Comparison of ENCODE assay signal across 8 cellular contexts in the genomic region with DNA sequence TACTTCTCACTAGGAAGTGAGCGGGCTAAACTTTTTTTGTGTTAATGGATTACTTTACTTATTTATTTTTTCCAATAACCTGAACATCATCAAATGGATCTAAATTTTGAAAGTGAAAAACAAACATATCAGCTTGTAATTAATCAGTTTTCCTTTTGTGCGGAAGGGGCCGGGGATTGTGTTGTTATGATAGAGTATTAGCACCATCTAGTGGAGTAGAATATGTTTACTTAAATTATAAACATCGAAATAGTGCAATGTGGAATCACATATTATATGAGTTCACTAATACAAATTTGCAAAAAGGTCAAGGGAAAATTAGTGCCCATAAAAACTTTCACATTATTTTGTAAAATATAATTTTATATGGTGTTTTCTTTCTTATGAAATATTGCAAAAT. TPM values are rescaled to one million over a fixed set of nuclear protein-coding genes. Genes with fewer than 3 reads are reported as not detected.
DNase-seq lines count a peak whose midpoint lies in the region; ATAC-seq and TF ChIP-seq lines count a peak whose summit lies in the region.

No MANE protein-coding gene starts in this region.

- H3K36me3 Mint-ChIP-seq in neural progenitor cell = no peaks in the 10 kb centered on the region

- H3F3A ChIP-seq in neural progenitor cell (ENCODE audit: low read depth) = no peaks in the 10 kb centered on the region

- no peaks in the 10 kb centered on the region for H3K36me3 ChIP-seq in KMS-11 (ENCODE audit: insufficient read depth)
- H3K36me3 ChIP-seq in esophagus squamous epithelium = no peaks in the 10 kb centered on the region
- no peaks in the 10 kb centered on the region for H3K36me3 ChIP-seq in neural progenitor cell

- DNase-seq in GM10266 (ENCODE audit: extremely low spot score) = peak; percentile 20
- DNase-seq in RWPE1 (ENCODE audit: low spot score) = peak; percentile 79
- DNase-seq in esophagus squamous epithelium (lab: John Stamatoyannopoulos, UW) = no peak
- DNase-seq in neural progenitor cell (ENCODE audit: low spot score) = peak; percentile 57
- no peak for DNase-seq in UCSD-AML1 (lab: John Stamatoyannopoulos, UW; ENCODE audit: unreplicated experiment)
- no peak for DNase-seq in activated T-cell treated with anti-CD3 and anti-CD28 coated beads, Interleukin-2, amount 50 U/mL, for 1 hour

- intact Hi-C loops in esophagus squamous epithelium (cut with DNase I) = no loop called here

- ATAC-seq in GM21825 (IDR thresholded peaks at IDR 0.05; ENCODE audit: unreplicated experiment) = peak; percentile 79

- no peak overlapping the region for H3K27ac Mint-ChIP-seq in neural progenitor cell

- WGBS in esophagus squamous epithelium, 2 donors = 8 to 9% methylated on average over 4 of the region's 4 CpGs

- H3K9me3 Mint-ChIP-seq in neural progenitor cell = no peaks in the 10 kb centered on the region

- H4K20me1 ChIP-seq in KMS-11 (ENCODE audit: insufficient read depth) (no peaks in the 10 kb centered on the region), neural progenitor cell (ENCODE audit: low read depth) (no peaks in the 10 kb centered on the region)

- peaks cover 3% of the 10 kb centered on the region for H3K4me1 ChIP-seq in KMS-11 (ENCODE audit: low read depth, poor library complexity, severe bottlenecking)
- peaks cover 0 to 22% (median 0%) of the 10 kb centered on the region in 3 donors for H3K4me1 ChIP-seq in esophagus squamous epithelium
- H3K4me1 ChIP-seq in neural progenitor cell = no peaks in the 10 kb centered on the region

- 0 out of 2 replicates have a peak overlapping the region, but pooled peaks have one; percentile 4 for H3K4me2 ChIP-seq in KMS-11
- no peak overlapping the region for H3K4me2 ChIP-seq in neural progenitor cell

- TF ChIP-seq POLR2A in esophagus squamous epithelium (IDR thresholded peaks at IDR 0.05) = no peak

- H3K27me3 Mint-ChIP-seq in neural progenitor cell (ENCODE audit: insufficient read depth, low read depth) = no peaks in the 10 kb centered on the region

- H3K27me3 ChIP-seq in KMS-11 (ENCODE audit: insufficient read depth, low read depth) = no peaks in the 10 kb centered on the region
- no peaks in the 10 kb centered on the region for H3K27me3 ChIP-seq in esophagus squamous epithelium
- no peaks in the 10 kb centered on the region for H3K27me3 ChIP-seq in neural progenitor cell

- H2AFZ ChIP-seq in KMS-11 (ENCODE audit: low read depth) (no peak overlapping the region), neural progenitor cell (replicated peaks) (no peak overlapping the region)

- TF ChIP-seq CTCF in GM10266 (IDR thresholded peaks at IDR 0.05; ENCODE audit: control insufficient read depth, insufficient read depth, low read depth, missing control alignments) (peak; percentile 39), KMS-11 (conservative IDR thresholded peaks at IDR 0.05; ENCODE audit: low read depth, low read length) (peak; percentile 92), RWPE1 (conservative IDR thresholded peaks at IDR 0.05; ENCODE audit: low read depth) (peak; percentile 39), esophagus squamous epithelium (IDR thresholded peaks at IDR 0.05) (peak; percentile 21 to 70 (median 51)), neural progenitor cell (IDR thresholded peaks at IDR 0.05) (peak; percentile 75)

- H3K4me3 Mint-ChIP-seq in neural progenitor cell = no peak overlapping the region

- no peak overlapping the region for H3K9ac ChIP-seq in KMS-11
- no peak overlapping the region for H3K9ac ChIP-seq in neural progenitor cell

- H3K27ac ChIP-seq in KMS-11 = no peak overlapping the region
- no peak overlapping the region for H3K27ac ChIP-seq in RWPE1
- peak overlapping the region in 1 of 4 donors; percentile 30 for H3K27ac ChIP-seq in esophagus squamous epithelium
- H3K27ac ChIP-seq in neural progenitor cell = no peak overlapping the region

- no peaks in the 10 kb centered on the region for H3K79me2 ChIP-seq in KMS-11 (ENCODE audit: insufficient read depth, low read depth)
- H3K79me2 ChIP-seq in neural progenitor cell (ENCODE audit: low read depth) = no peaks in the 10 kb centered on the region

- CTCF ChIA-PET in RWPE1 (lab: Yijun Ruan, JAX) = interaction anchor here (0.5 to 2.1 kb wide), 16 partner anchors 9 to 512 kb away, joined by 3 to 35 read pairs (median 4); partner anchors contain the start of gene CFH

- H3K4me3 ChIP-seq in KMS-11 (IDR thresholded peaks at IDR 0.05; ENCODE audit: insufficient read depth, low read depth, low read length) (no peak overlapping the region), esophagus squamous epithelium (peak overlapping the region in 3 of 4 donors; percentile 25 to 45 (median 31)), neural progenitor cell (no peak overlapping the region)

- no peaks in the 10 kb centered on the region for H3K9me3 ChIP-seq in esophagus squamous epithelium
- no peaks in the 10 kb centered on the region for H3K9me3 ChIP-seq in neural progenitor cell (ENCODE audit: low read depth)

- no peaks in the 10 kb centered on the region for H3K4me1 Mint-ChIP-seq in neural progenitor cell

- POLR2A ChIA-PET in RWPE1 (lab: Yijun Ruan, JAX; ENCODE audit: low non-redundant PET) = no interaction called here

RNA-seq across cellular contexts. Expression of gene CFH, which starts 9.1 kb away (rescaled TPM):
- total RNA-seq in esophagus squamous epithelium (10 to 100 TPM in 3 of 4 donors, 1 to 10 TPM in 1; 9.2 to 90.6 (median 43.8) TPM), neural progenitor cell (ENCODE audit: low replicate concordance) (not detected in 2 replicates)

RNA-seq across cellular contexts. Expression of gene KCNT2, which starts 52.7 kb away (rescaled TPM):
- total RNA-seq in esophagus squamous epithelium (1 to 10 TPM in 1 of 4 donors, under 1 TPM in 2, not detected in 1; 0.35 to 2.3 (median 0.91) TPM), neural progenitor cell (ENCODE audit: low replicate concordance) (24.1 and 29.8 TPM in 2 replicates)

Comparison
In these comparisons a context has a peak if more than half of its experiments do, and no peak if none do; other contexts are left out.
1. DNase-seq: peak in GM10266 (single experiment), RWPE1 (single experiment) and neural progenitor cell (single experiment); none in esophagus squamous epithelium (single experiment), UCSD-AML1 (single experiment) and activated T-cell treated with anti-CD3 and anti-CD28 coated beads, Interleukin-2, amount 50 U/mL, for 1 hour (single experiment).
2. CTCF ChIP-seq: peak in every context shown above with its lines; median percentile 92 in KMS-11; 75 in neural progenitor cell; 51 in esophagus squamous epithelium; 39 in GM10266; 39 in RWPE1.
3. H3K4me3 ChIP-seq: peak in esophagus squamous epithelium (3 of 4); none in KMS-11 (single experiment) and neural progenitor cell (single experiment).
4. RNA of gene CFH, which starts 9.1 kb away (total RNA-seq): 9.2 to 90.6 TPM in esophagus squamous epithelium; not detected in neural progenitor cell; every median in the first group is over 10 times any median in the second.